Comparison of ENCODE assay signal across 7 cellular contexts in the genomic region with DNA sequence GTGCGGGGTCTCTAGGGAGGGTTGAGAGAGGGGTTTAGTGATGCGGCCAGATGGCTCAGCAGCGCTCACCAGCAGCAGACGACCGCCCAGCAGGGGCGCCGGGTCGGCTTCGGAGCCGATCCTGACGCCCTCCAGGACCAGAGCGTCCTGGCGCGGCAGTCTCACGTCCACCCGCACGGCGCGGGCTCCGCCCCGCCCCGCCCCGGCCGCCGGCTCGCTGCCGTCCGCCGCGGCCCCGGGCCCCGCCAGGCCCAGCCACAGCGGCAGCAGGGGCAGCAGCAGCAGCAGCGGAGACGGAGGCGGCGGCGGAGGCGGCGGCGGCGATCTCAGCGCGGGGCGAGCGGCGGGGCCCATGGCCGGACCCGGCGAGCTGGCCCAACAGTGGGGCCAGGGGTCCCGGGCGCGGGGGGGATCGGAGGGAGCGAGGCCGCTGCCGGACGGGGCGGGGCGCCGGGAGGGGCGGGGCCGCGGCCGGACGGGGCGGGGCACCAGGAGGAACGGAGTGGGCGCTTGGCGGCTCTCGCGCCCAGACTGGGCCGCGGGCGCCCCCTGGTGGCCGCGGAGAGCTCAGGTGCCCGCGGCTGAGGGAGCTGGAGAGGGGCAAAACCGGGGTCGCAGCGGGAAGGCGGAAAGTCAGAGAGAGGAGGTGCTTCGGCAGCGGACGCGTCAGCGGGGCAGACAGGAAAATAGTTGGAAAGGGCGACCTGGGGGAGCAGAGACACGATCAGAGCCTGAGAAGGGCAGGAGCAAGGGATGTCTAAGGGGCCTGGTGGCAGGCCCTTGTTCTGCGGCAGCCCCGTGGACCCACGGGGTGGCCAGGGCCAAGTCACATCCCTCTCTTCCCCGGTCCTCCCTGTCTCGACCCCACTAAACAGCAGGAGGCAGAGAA. TPM values are rescaled to one million over a fixed set of nuclear protein-coding genes. Genes with fewer than 3 reads are reported as not detected.
DNase-seq lines count a peak whose midpoint lies in the region; ATAC-seq, FAIRE-seq and TF ChIP-seq lines count a peak whose summit lies in the region.

A gene (minus strand): TSS at position 452 of the 889 bp plus-strand sequence. CDS start 98 bp downstream, at position 354.

- H3K27me3 ChIP-seq in bronchial epithelial cell (ENCODE audit: control insufficient read depth, insufficient read depth, low read length), result no peaks in the 10 kb centered on the region
- H3K27me3 ChIP-seq in spleen (replicated peaks in 1 of 7), result no peaks in the 10 kb centered on the region

- H3K36me3 ChIP-seq in bronchial epithelial cell (ENCODE audit: control insufficient read depth, insufficient read depth, low read length) (peaks cover 1% of the 10 kb centered on the region), spleen (peaks cover 0 to 24% (median 0%) of the 10 kb centered on the region in 6 donors)

- H3K4me1 ChIP-seq in spleen, result peaks cover 6 to 34% (median 16%) of the 10 kb centered on the region in 6 donors

- H3K4me3 ChIP-seq in bronchial epithelial cell (ENCODE audit: low read depth, low read length) (peak within 1 kb of the TSS; percentile 51), spleen (peak within 1 kb of the TSS; percentile 24 to 81 (median 44))

- H3K27ac Mint-ChIP-seq in WTC11 (peak within 1 kb of the TSS; percentile 96), immature natural killer cell (peak within 1 kb of the TSS in 5 of 6 donors; percentile 44 to 85 (median 59))

- H3K27ac ChIP-seq in spleen, result peak within 1 kb of the TSS in 7 of 8 donors; percentile 44 to 92 (median 73)

- TF ChIP-seq CTCF in WTC11 (IDR thresholded peaks at IDR 0.05), result peak; percentile 96
- TF ChIP-seq CTCF in bronchial epithelial cell (IDR thresholded peaks at IDR 0.05; ENCODE audit: insufficient read depth, low read length, severe bottlenecking), result peak; percentile 87
- TF ChIP-seq CTCF in spleen (IDR thresholded peaks at IDR 0.05 in 8 of 11, conservative IDR thresholded peaks at IDR 0.05 in 3 of 11), result peak; percentile 90 to 97 (median 95)

- intact Hi-C loops in spleen (cut with DNase I; ENCODE audit: low total_unique reads), result loop anchor here (5.0 to 10.0 kb wide), 3 partner anchors 100 to 272 kb away; a partner anchor contains a TSS

- H3K9me3 Mint-ChIP-seq in WTC11, result peaks cover 14% of the 10 kb centered on the region
- no peaks in the 10 kb centered on the region for H3K9me3 Mint-ChIP-seq in immature natural killer cell

- H3K4me3 Mint-ChIP-seq in WTC11 (peak within 1 kb of the TSS; percentile 79), immature natural killer cell (peak within 1 kb of the TSS; percentile 71 to 86 (median 79))

- peaks cover 11% of the 10 kb centered on the region for H3K27me3 Mint-ChIP-seq in WTC11 (ENCODE audit: low read depth)
- H3K27me3 Mint-ChIP-seq in immature natural killer cell (ENCODE audit: low read depth in 3 of 3), result peaks cover 2 to 4% (median 3%) of the 10 kb centered on the region in 3 donors

- WGBS in spleen, 5 donors, result 1 to 8% (median 2%) methylated on average over 28 to 95 of the region's 95 CpGs

- H3K4me1 Mint-ChIP-seq in WTC11 (peaks cover 14% of the 10 kb centered on the region), immature natural killer cell (peaks cover 0 to 8% of the 10 kb centered on the region in 2 donors)

- DNase-seq in NCI-H2107 (lab: John Stamatoyannopoulos, UW) (peak; percentile 16), WTC11 (ENCODE audit: low spot score) (peak; percentile 96), bronchial epithelial cell (ENCODE audit: low read depth) (peak; percentile 27), immature natural killer cell (peak; percentile 84 to 86 (median 84)), spleen (peak; percentile 96)

- ATAC-seq in HG02798 (IDR thresholded peaks at IDR 0.05; ENCODE audit: poor library complexity, unreplicated experiment) (peak; percentile 81), WTC11 (peak; percentile 83)

- CTCF ChIA-PET in WTC11 (lab: Charles Lee), result interaction anchor here (0.6 to 8.0 kb wide), 40 partner anchors 8 to 598 kb away, joined by 3 to 149 read pairs (median 4); a partner anchor contains a TSS

- no peak for FAIRE-seq in bronchial epithelial cell (lab: Jason Lieb, UNC)

- no peaks in the 10 kb centered on the region for H3K9me3 ChIP-seq in spleen

- TF ChIP-seq POLR2A in GM15510 (IDR thresholded peaks at IDR 0.05; ENCODE audit: borderline replicate concordance, extremely low read depth, insufficient read length), result peak; percentile 48
- no peak for TF ChIP-seq POLR2A in spleen (IDR thresholded peaks at IDR 0.05)

- POLR2A ChIA-PET in WTC11 (lab: Charles Lee), result interaction anchor here (0.8 to 1.2 kb wide), 4 partner anchors 31 to 99 kb away, joined by 3 to 11 read pairs (median 6); a partner anchor contains a TSS

- peaks cover 9% of the 10 kb centered on the region for H3K36me3 Mint-ChIP-seq in WTC11
- H3K36me3 Mint-ChIP-seq in immature natural killer cell, result peaks cover 0 to 3% (median 0%) of the 10 kb centered on the region in 3 donors

TF ChIP-seq in WTC11, 78 proteins besides CTCF, POLR2A, EP300 and RAD21 (continues in another document):
- TF ChIP-seq, protein P1, sequence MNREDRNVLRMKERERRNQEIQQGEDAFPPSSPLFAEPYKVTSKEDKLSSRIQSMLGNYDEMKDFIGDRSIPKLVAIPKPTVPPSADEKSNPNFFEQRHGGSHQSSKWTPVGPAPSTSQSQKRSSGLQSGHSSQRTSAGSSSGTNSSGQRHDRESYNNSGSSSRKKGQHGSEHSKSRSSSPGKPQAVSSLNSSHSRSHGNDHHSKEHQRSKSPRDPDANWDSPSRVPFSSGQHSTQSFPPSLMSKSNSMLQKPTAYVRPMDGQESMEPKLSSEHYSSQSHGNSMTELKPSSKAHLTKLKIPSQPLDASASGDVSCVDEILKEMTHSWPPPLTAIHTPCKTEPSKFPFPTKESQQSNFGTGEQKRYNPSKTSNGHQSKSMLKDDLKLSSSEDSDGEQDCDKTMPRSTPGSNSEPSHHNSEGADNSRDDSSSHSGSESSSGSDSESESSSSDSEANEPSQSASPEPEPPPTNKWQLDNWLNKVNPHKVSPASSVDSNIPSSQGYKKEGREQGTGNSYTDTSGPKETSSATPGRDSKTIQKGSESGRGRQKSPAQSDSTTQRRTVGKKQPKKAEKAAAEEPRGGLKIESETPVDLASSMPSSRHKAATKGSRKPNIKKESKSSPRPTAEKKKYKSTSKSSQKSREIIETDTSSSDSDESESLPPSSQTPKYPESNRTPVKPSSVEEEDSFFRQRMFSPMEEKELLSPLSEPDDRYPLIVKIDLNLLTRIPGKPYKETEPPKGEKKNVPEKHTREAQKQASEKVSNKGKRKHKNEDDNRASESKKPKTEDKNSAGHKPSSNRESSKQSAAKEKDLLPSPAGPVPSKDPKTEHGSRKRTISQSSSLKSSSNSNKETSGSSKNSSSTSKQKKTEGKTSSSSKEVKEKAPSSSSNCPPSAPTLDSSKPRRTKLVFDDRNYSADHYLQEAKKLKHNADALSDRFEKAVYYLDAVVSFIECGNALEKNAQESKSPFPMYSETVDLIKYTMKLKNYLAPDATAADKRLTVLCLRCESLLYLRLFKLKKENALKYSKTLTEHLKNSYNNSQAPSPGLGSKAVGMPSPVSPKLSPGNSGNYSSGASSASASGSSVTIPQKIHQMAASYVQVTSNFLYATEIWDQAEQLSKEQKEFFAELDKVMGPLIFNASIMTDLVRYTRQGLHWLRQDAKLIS (CRISPR knock-in tag; IDR thresholded peaks at IDR 0.05; ENCODE audit: borderline replicate concordance), result no peak
- no peak for TF ChIP-seq ZNF232 (CRISPR knock-in tag; IDR thresholded peaks at IDR 0.05)
- TF ChIP-seq JUN (CRISPR knock-in tag; IDR thresholded peaks at IDR 0.05), result no peak
- no peak for TF ChIP-seq CBFB (CRISPR knock-in tag; IDR thresholded peaks at IDR 0.05; ENCODE audit: low read depth)
- TF ChIP-seq NFE2L1 (CRISPR knock-in tag; IDR thresholded peaks at IDR 0.05), result 0 out of 2 replicates have a peak, but pooled peaks have one; percentile 25
- TF ChIP-seq, protein P2, sequence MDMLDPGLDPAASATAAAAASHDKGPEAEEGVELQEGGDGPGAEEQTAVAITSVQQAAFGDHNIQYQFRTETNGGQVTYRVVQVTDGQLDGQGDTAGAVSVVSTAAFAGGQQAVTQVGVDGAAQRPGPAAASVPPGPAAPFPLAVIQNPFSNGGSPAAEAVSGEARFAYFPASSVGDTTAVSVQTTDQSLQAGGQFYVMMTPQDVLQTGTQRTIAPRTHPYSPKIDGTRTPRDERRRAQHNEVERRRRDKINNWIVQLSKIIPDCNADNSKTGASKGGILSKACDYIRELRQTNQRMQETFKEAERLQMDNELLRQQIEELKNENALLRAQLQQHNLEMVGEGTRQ (CRISPR knock-in tag; IDR thresholded peaks at IDR 0.05), result 0 out of 2 replicates have a peak, but pooled peaks have one; percentile 21
- no peak for TF ChIP-seq NFYB (CRISPR knock-in tag; conservative IDR thresholded peaks at IDR 0.05; ENCODE audit: low read depth)
- no peak for TF ChIP-seq FOXK1 (CRISPR knock-in tag; IDR thresholded peaks at IDR 0.05)
- TF ChIP-seq, protein P3, sequence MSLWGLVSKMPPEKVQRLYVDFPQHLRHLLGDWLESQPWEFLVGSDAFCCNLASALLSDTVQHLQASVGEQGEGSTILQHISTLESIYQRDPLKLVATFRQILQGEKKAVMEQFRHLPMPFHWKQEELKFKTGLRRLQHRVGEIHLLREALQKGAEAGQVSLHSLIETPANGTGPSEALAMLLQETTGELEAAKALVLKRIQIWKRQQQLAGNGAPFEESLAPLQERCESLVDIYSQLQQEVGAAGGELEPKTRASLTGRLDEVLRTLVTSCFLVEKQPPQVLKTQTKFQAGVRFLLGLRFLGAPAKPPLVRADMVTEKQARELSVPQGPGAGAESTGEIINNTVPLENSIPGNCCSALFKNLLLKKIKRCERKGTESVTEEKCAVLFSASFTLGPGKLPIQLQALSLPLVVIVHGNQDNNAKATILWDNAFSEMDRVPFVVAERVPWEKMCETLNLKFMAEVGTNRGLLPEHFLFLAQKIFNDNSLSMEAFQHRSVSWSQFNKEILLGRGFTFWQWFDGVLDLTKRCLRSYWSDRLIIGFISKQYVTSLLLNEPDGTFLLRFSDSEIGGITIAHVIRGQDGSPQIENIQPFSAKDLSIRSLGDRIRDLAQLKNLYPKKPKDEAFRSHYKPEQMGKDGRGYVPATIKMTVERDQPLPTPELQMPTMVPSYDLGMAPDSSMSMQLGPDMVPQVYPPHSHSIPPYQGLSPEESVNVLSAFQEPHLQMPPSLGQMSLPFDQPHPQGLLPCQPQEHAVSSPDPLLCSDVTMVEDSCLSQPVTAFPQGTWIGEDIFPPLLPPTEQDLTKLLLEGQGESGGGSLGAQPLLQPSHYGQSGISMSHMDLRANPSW (CRISPR knock-in tag; conservative IDR thresholded peaks at IDR 0.05; ENCODE audit: low read depth), result no peak
- TF ChIP-seq SP1 (CRISPR knock-in tag; conservative IDR thresholded peaks at IDR 0.05), result peak; percentile 80
- no peak for TF ChIP-seq ESRRA (CRISPR knock-in tag; IDR thresholded peaks at IDR 0.05; ENCODE audit: borderline replicate concordance)
- TF ChIP-seq OVOL2 (CRISPR knock-in tag; IDR thresholded peaks at IDR 0.05; ENCODE audit: borderline replicate concordance), result no peak

RNA-seq across cellular contexts. Expression of the gene that starts here (rescaled TPM):
- total RNA-seq in WTC11 (2021), result 25.4 to 28.6 TPM (median 27.6 TPM) in 3 replicates
- total RNA-seq in bronchial epithelial cell, result 14.1 and 15.5 TPM in 2 replicates
- polyA plus RNA-seq in immature natural killer cell, result 1 to 10 TPM in 1 of 3 donors, under 1 TPM in 2; 0.38 to 1.1 (median 0.56) TPM
- total RNA-seq in spleen, result 10 to 100 TPM; 10.2 to 19.5 (median 15.9) TPM
- 10 to 100 TPM in 1 of 3 donors, 1 to 10 TPM in 2; 6.5 to 11.0 (median 8.3) TPM for polyA plus RNA-seq in spleen

Comparison
In these comparisons a context has a peak if more than half of its experiments do, and no peak if none do; other contexts are left out.
1. Peak in every context shown above with its lines: DNase-seq, ATAC-seq, H3K4me3 ChIP-seq and H3K27ac ChIP-seq.
2. DNase-seq: peak in every context shown above with its lines; median percentile 96 in WTC11; 96 in spleen; 84 in immature natural killer cell; 27 in bronchial epithelial cell; 16 in NCI-H2107.